Comparison of ENCODE assay signal across 25 cellular contexts in the genomic region with DNA sequence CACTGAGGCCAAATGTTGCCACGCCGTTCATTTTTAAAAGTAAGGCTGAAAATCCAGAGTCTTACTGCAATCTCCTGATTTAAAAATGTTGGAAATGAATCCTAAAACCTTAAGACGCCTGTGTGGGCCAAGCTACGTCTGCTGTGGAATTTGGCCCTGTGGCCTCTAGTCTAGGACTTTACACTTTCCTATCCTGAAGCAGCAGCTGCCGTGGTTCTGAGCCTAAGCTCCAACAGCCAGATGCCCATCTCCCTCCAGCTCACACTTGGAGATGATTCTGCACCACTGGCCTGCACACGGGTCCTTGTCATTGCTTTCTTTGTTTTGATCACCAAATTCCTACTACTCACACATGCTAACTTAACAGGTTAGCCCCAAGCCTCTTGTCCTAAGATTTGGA.
"Had no signal": no experiment of that assay in that cellular context is flagged by ENCODE, and none has a peak within 500 bp of the region (broad histone marks: within the 10 kb centered on the region; RNA-seq: fewer than 3 reads in every experiment).

No MANE protein-coding gene starts in this region.

- H3K27me3 ChIP-seq: MG63, SJCRH30 had no signal

- H3K27ac Mint-ChIP-seq: activated CD8-positive, alpha-beta memory T cell treated with anti-CD3 and anti-CD28 coated beads, Interleukin-2, amount 10 ng/mL, durations not matched to agents 7 days and 5 days; activated naive CD4-positive, alpha-beta T cell treated with anti-CD3 and anti-CD28 coated beads, Interleukin-2, amount 50 U/mL, for 24 hours; activated T-cell treated with anti-CD3 and anti-CD28 coated beads, Interleukin-2, amount 50 U/mL, for 24 hours; activated T-helper 1 cell treated with anti-CD3 and anti-CD28 coated beads, Interleukin-12 subunit alpha, Interleukin-12 subunit beta, Interleukin-2, Interleukin-4 antibody, amounts not matched to agents 30 ng/mL and 10 ng/mL and 1 ng/mL, durations not matched to agents 14 hours and 24 hours and 36 hours; brain had no signal

- H3K36me3 ChIP-seq: MG63, SJCRH30 had no signal

- H3K27me3 Mint-ChIP-seq: activated CD8-positive, alpha-beta memory T cell treated with anti-CD3 and anti-CD28 coated beads, Interleukin-2, amount 10 ng/mL, durations not matched to agents 7 days and 5 days; activated naive CD4-positive, alpha-beta T cell treated with anti-CD3 and anti-CD28 coated beads, Interleukin-2, amount 50 U/mL, for 24 hours; activated T-cell treated with anti-CD3 and anti-CD28 coated beads, Interleukin-2, amount 50 U/mL, for 24 hours had no signal

- H3K4me1 ChIP-seq: SJCRH30 had no signal

- H3K27ac ChIP-seq: SJCRH30, VCaP had no signal

- H3K9me3 Mint-ChIP-seq: activated naive CD4-positive, alpha-beta T cell treated with anti-CD3 and anti-CD28 coated beads, Interleukin-2, amount 50 U/mL, for 24 hours; activated T-cell treated with anti-CD3 and anti-CD28 coated beads, Interleukin-2, amount 50 U/mL, for 24 hours; activated T-helper 1 cell treated with anti-CD3 and anti-CD28 coated beads, Interleukin-12 subunit alpha, Interleukin-12 subunit beta, Interleukin-2, Interleukin-4 antibody, amounts not matched to agents 30 ng/mL and 10 ng/mL and 1 ng/mL, durations not matched to agents 14 hours and 24 hours and 36 hours had no signal

- ATAC-seq: activated CD4-positive, CD25-positive, alpha-beta regulatory T cell treated with anti-CD3 and anti-CD28 coated beads, Interleukin-2, amount 50 U/mL, for 24 hours; activated CD8-positive, alpha-beta memory T cell treated with anti-CD3 and anti-CD28 coated beads, Interleukin-2, amount 10 ng/mL, durations not matched to agents 7 days and 5 days had no signal

- H3K4me1 Mint-ChIP-seq: activated CD8-positive, alpha-beta memory T cell treated with anti-CD3 and anti-CD28 coated beads, Interleukin-2, amount 10 ng/mL, durations not matched to agents 7 days and 5 days; activated naive CD4-positive, alpha-beta T cell treated with anti-CD3 and anti-CD28 coated beads, Interleukin-2, amount 50 U/mL, for 24 hours had no signal

- H3K4me2 ChIP-seq: SK-N-SH had no signal

- H3K9ac ChIP-seq: SK-N-SH had no signal

- H3K9me3 ChIP-seq: MG63, SJCRH30, SK-N-SH had no signal

- H3K4me3 Mint-ChIP-seq: activated CD8-positive, alpha-beta memory T cell treated with anti-CD3 and anti-CD28 coated beads, Interleukin-2, amount 10 ng/mL, durations not matched to agents 7 days and 5 days; activated naive CD4-positive, alpha-beta T cell treated with anti-CD3 and anti-CD28 coated beads, Interleukin-2, amount 50 U/mL, for 24 hours; activated T-cell treated with anti-CD3 and anti-CD28 coated beads, Interleukin-2, amount 50 U/mL, for 24 hours; activated T-helper 1 cell treated with anti-CD3 and anti-CD28 coated beads, Interleukin-12 subunit alpha, Interleukin-12 subunit beta, Interleukin-2, Interleukin-4 antibody, amounts not matched to agents 30 ng/mL and 10 ng/mL and 1 ng/mL, durations not matched to agents 14 hours and 24 hours and 36 hours; brain had no signal

- H3K4me3 ChIP-seq: MG63, SJCRH30 had no signal

- H3K36me3 Mint-ChIP-seq: activated CD8-positive, alpha-beta memory T cell treated with anti-CD3 and anti-CD28 coated beads, Interleukin-2, amount 10 ng/mL, durations not matched to agents 7 days and 5 days had no signal

- DNase-seq: activated CD4-positive, alpha-beta T cell treated with anti-CD3 and anti-CD28 coated beads for 4 hours; activated CD4-positive, alpha-beta T cell treated with anti-CD3 and anti-CD28 coated beads, Interleukin-2, amount 50 U/mL, for 4 hours; activated CD8-positive, alpha-beta memory T cell treated with anti-CD3 and anti-CD28 coated beads, Interleukin-2, amount 10 ng/mL, durations not matched to agents 7 days and 5 days; activated effector memory CD4-positive, alpha-beta T cell treated with Interleukin-2 at 50 U/mL for 16 hours; activated naive CD4-positive, alpha-beta T cell; activated T-cell treated with anti-CD3 and anti-CD28 coated beads, Interleukin-2, amount 50 U/mL, for 24 hours; MG63; MV-4-11; NCI-H1105; NCI-H1436; NCI-H1694 treated with DMSO at 0.1 percent for 48 hours; NCI-H2029 treated with DMSO at 0.1 percent for 48 hours; NCI-H345; NCI-H510A; NCI-H526 treated with DMSO at 0.1 percent for 48 hours; NCI-H82; Right ventricle myocardium superior; SK-N-SH; T-helper 1 cell had no signal
